28 cellular contexts compared by ENCODE assay signal in the genomic region with DNA sequence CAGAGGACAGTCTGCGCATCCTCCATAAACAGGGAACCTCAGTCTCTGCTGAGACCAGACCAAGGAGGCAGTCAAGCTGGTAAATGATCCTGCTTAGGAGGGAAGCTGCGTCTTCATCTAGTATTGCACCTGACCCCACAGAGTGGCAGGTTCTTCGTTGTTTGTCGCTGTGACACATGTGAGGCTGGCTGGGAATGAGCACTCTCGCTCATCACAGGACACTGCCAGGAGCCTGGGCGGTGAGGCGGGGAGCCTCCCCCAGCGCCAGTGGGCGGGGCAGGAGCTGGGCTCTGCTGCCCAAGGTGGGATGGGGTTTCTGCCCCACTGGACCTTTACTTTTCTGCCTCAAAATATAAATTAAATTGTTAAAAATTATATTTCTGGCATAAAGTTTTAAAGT. TPM values are rescaled to one million over a fixed set of nuclear protein-coding genes. Genes with fewer than 3 reads are reported as not detected.
"Had no signal": no experiment of that assay in that cellular context is flagged by ENCODE, and none has a peak within 500 bp of the region (broad histone marks: within the 10 kb centered on the region; RNA-seq: fewer than 3 reads in every experiment).

No MANE protein-coding gene starts in this region.

- H3K9ac ChIP-seq: neural progenitor cell, parathyroid adenoma had no signal

- H3K36me3 Mint-ChIP-seq: neural progenitor cell; stimulated activated effector memory CD8-positive, alpha-beta T cell treated with anti-CD3 and anti-CD28 coated beads, Interleukin-12 subunit alpha, Interleukin-12 subunit beta, amount 100 ng/mL, for 72 hours; stimulated activated naive B cell treated with anti-CD40 and anti-IgM and Interleukin-4, amounts not matched to agents 10 μg/mL and 1 μg/mL and 100 μg/mL, for 72 hours; type B pancreatic cell had no signal

- H3K36me3 ChIP-seq: neural progenitor cell, ovary, right lobe of liver, sigmoid colon, stomach, thoracic aorta, tibial artery, transverse colon, upper lobe of right lung, uterus had no signal

- DNase-seq: naive thymus-derived CD4-positive, alpha-beta T cell; natural killer cell; occipital lobe; ovary; psoas muscle; right cardiac atrium; right lobe of liver; sigmoid colon; small intestine; stimulated activated CD4-positive, alpha-beta T cell treated with anti-CD3 and anti-CD28 coated beads, Interleukin-15, amount 100 ng/mL, for 24 hours; stimulated activated CD4-positive, alpha-beta T cell treated with anti-CD3 and anti-CD28 coated beads, Interleukin-2, amount 100 ng/mL, for 24 hours; stimulated activated CD4-positive, alpha-beta T cell treated with anti-CD3 and anti-CD28 coated beads, Interleukin-2, amount 100 ng/mL, for 48 hours; stimulated activated CD4-positive, alpha-beta T cell treated with anti-CD3 and anti-CD28 coated beads, Interleukin-4, amount 100 ng/mL, for 24 hours; stimulated activated naive B cell treated with anti-CD40 and anti-IgM and Interleukin-4, amounts not matched to agents 10 μg/mL and 1 μg/mL and 100 μg/mL, for 72 hours; stimulated activated naive CD4-positive, alpha-beta T cell treated with Interleukin-2 at 50 U/mL for 16 hours; stomach; tibial artery; transverse colon; upper lobe of right lung; uterus had no signal

- H3K9me3 ChIP-seq: ovary, right lobe of liver, sigmoid colon, thoracic aorta, tibial artery, upper lobe of right lung, uterus had no signal

- H3K4me2 ChIP-seq: neural progenitor cell had no signal

- H2AFZ ChIP-seq: neural progenitor cell, parathyroid adenoma had no signal

- H3K27ac ChIP-seq: neural progenitor cell, ovary, parathyroid adenoma, psoas muscle, right lobe of liver, sigmoid colon, stomach, thoracic aorta, tibial artery, transverse colon, upper lobe of right lung, uterus had no signal

- H3K4me1 ChIP-seq: parathyroid adenoma, psoas muscle, right lobe of liver, sigmoid colon, stomach, tibial artery, transverse colon, upper lobe of right lung, uterus had no signal

- H3K27me3 Mint-ChIP-seq: progenitor cell of endocrine pancreas; stimulated activated naive CD8-positive, alpha-beta T cell treated with anti-CD3 and anti-CD28 coated beads, Interleukin-15, Interleukin-2, amounts not matched to agents 100 ng/mL and 50 ng/mL, for 24 hours had no signal

- H3K4me3 ChIP-seq: neural progenitor cell, ovary, psoas muscle, right lobe of liver, sigmoid colon, stomach, thoracic aorta, tibial artery, transverse colon, upper lobe of right lung, uterus had no signal

- H3K79me2 ChIP-seq: parathyroid adenoma had no signal

- H3K27me3 ChIP-seq: neural progenitor cell, ovary, right lobe of liver, sigmoid colon, tibial artery, transverse colon, upper lobe of right lung, uterus had no signal

- FAIRE-seq: small intestine had no signal

- H3K27ac Mint-ChIP-seq: naive thymus-derived CD4-positive, alpha-beta T cell; natural killer cell; nephron; neural progenitor cell; progenitor cell of endocrine pancreas; stimulated activated effector memory CD8-positive, alpha-beta T cell treated with anti-CD3 and anti-CD28 coated beads, Interleukin-12 subunit alpha, Interleukin-12 subunit beta, amount 100 ng/mL, for 72 hours; stimulated activated naive B cell treated with anti-CD40 and anti-IgM and Interleukin-4, amounts not matched to agents 10 μg/mL and 1 μg/mL and 100 μg/mL, for 72 hours; stimulated activated naive CD8-positive, alpha-beta T cell treated with anti-CD3 and anti-CD28 coated beads, Interleukin-15, Interleukin-2, amounts not matched to agents 100 ng/mL and 50 ng/mL, for 24 hours; type B pancreatic cell had no signal

- H3K4me1 Mint-ChIP-seq: naive thymus-derived CD4-positive, alpha-beta T cell; natural killer cell; stimulated activated effector memory CD8-positive, alpha-beta T cell treated with anti-CD3 and anti-CD28 coated beads, Interleukin-12 subunit alpha, Interleukin-12 subunit beta, amount 100 ng/mL, for 72 hours; stimulated activated naive B cell treated with anti-CD40 and anti-IgM and Interleukin-4, amounts not matched to agents 10 μg/mL and 1 μg/mL and 100 μg/mL, for 72 hours had no signal

- H3K4me3 Mint-ChIP-seq: naive thymus-derived CD4-positive, alpha-beta T cell; natural killer cell; nephron; neural progenitor cell; stimulated activated effector memory CD8-positive, alpha-beta T cell treated with anti-CD3 and anti-CD28 coated beads, Interleukin-12 subunit alpha, Interleukin-12 subunit beta, amount 100 ng/mL, for 72 hours; stimulated activated naive B cell treated with anti-CD40 and anti-IgM and Interleukin-4, amounts not matched to agents 10 μg/mL and 1 μg/mL and 100 μg/mL, for 72 hours; stimulated activated naive CD8-positive, alpha-beta T cell treated with anti-CD3 and anti-CD28 coated beads, Interleukin-15, Interleukin-2, amounts not matched to agents 100 ng/mL and 50 ng/mL, for 24 hours; type B pancreatic cell had no signal

RNA-seq across cellular contexts. Expression of a gene that starts 48.4 kb away (rescaled TPM):
- total RNA-seq: naive thymus-derived CD4-positive, alpha-beta T cell; natural killer cell; psoas muscle; right lobe of liver; upper lobe of right lung had no signal
- polyA plus RNA-seq: naive thymus-derived CD4-positive, alpha-beta T cell had no signal
